ENCODE assay signal across 1 cellular context in genomic region chr2:155815851-155816250, GRCh38.
TF ChIP-seq lines count a peak whose summit lies in the region.

No MANE protein-coding gene starts in this region.

TF ChIP-seq in H1, 55 proteins besides CTCF, POLR2A, EP300 and RAD21 (continued from another document):
- TF ChIP-seq CHD7 (IDR thresholded peaks at IDR 0.05; ENCODE audit: insufficient replicate concordance, low read length) (no peak), JUND (IDR thresholded peaks at IDR 0.05; ENCODE audit: low read length) (no peak), SP2 (IDR thresholded peaks at IDR 0.05; ENCODE audit: low read length) (no peak), HDAC6 (IDR thresholded peaks at IDR 0.05; ENCODE audit: low read depth, low read length) (no peak), CEBPB (IDR thresholded peaks at IDR 0.05; ENCODE audit: low read depth, low read length) (peak; percentile 87)
